ENCODE assay signal across 1 cellular context in the genomic region with DNA sequence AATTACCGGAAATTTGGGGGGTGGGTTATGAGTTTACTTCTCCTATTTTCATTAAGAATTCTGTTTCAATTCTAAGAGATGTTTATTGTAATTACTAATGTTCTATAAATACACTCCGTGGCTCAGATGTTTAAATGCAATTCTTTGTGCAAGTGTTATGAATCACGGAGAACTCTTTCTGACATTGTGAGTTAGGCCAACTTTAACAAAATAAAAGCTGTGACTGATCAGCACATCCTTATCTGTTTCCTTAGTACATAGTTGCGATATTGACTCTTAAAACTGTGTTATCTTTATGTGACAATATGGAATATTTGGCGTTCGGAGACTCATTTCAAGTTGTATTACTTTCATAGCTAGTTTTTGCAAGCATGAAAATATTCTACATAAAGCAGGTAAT.
TF ChIP-seq lines count a peak whose summit lies in the region.

No MANE protein-coding gene starts in this region.

TF ChIP-seq in H1, 55 proteins besides CTCF, POLR2A, EP300 and RAD21:
- TF ChIP-seq, protein P1, sequence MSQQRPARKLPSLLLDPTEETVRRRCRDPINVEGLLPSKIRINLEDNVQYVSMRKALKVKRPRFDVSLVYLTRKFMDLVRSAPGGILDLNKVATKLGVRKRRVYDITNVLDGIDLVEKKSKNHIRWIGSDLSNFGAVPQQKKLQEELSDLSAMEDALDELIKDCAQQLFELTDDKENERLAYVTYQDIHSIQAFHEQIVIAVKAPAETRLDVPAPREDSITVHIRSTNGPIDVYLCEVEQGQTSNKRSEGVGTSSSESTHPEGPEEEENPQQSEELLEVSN (IDR thresholded peaks at IDR 0.05): no peak
- no peak for TF ChIP-seq TBP (IDR thresholded peaks at IDR 0.05; ENCODE audit: low read depth, low read length)
- TF ChIP-seq SP1 (IDR thresholded peaks at IDR 0.05; ENCODE audit: low read depth, low read length): no peak
- no peak for TF ChIP-seq HDAC6 (IDR thresholded peaks at IDR 0.05; ENCODE audit: low read depth, low read length)
- no peak for TF ChIP-seq CBX8 (IDR thresholded peaks at IDR 0.05; ENCODE audit: borderline replicate concordance, low read depth, low read length)
- TF ChIP-seq EGR1 (IDR thresholded peaks at IDR 0.05; ENCODE audit: borderline replicate concordance, low read depth, low read length): no peak
- TF ChIP-seq SIRT6 (IDR thresholded peaks at IDR 0.05; ENCODE audit: low read length): no peak
- no peak for TF ChIP-seq ZNF274 (IDR thresholded peaks at IDR 0.05; ENCODE audit: borderline replicate concordance, extremely low read depth, low read length)
- TF ChIP-seq, protein P2, sequence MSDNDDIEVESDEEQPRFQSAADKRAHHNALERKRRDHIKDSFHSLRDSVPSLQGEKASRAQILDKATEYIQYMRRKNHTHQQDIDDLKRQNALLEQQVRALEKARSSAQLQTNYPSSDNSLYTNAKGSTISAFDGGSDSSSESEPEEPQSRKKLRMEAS (IDR thresholded peaks at IDR 0.05): no peak
- TF ChIP-seq TCF12 (IDR thresholded peaks at IDR 0.05; ENCODE audit: low read depth, low read length): no peak
- TF ChIP-seq, protein P3, sequence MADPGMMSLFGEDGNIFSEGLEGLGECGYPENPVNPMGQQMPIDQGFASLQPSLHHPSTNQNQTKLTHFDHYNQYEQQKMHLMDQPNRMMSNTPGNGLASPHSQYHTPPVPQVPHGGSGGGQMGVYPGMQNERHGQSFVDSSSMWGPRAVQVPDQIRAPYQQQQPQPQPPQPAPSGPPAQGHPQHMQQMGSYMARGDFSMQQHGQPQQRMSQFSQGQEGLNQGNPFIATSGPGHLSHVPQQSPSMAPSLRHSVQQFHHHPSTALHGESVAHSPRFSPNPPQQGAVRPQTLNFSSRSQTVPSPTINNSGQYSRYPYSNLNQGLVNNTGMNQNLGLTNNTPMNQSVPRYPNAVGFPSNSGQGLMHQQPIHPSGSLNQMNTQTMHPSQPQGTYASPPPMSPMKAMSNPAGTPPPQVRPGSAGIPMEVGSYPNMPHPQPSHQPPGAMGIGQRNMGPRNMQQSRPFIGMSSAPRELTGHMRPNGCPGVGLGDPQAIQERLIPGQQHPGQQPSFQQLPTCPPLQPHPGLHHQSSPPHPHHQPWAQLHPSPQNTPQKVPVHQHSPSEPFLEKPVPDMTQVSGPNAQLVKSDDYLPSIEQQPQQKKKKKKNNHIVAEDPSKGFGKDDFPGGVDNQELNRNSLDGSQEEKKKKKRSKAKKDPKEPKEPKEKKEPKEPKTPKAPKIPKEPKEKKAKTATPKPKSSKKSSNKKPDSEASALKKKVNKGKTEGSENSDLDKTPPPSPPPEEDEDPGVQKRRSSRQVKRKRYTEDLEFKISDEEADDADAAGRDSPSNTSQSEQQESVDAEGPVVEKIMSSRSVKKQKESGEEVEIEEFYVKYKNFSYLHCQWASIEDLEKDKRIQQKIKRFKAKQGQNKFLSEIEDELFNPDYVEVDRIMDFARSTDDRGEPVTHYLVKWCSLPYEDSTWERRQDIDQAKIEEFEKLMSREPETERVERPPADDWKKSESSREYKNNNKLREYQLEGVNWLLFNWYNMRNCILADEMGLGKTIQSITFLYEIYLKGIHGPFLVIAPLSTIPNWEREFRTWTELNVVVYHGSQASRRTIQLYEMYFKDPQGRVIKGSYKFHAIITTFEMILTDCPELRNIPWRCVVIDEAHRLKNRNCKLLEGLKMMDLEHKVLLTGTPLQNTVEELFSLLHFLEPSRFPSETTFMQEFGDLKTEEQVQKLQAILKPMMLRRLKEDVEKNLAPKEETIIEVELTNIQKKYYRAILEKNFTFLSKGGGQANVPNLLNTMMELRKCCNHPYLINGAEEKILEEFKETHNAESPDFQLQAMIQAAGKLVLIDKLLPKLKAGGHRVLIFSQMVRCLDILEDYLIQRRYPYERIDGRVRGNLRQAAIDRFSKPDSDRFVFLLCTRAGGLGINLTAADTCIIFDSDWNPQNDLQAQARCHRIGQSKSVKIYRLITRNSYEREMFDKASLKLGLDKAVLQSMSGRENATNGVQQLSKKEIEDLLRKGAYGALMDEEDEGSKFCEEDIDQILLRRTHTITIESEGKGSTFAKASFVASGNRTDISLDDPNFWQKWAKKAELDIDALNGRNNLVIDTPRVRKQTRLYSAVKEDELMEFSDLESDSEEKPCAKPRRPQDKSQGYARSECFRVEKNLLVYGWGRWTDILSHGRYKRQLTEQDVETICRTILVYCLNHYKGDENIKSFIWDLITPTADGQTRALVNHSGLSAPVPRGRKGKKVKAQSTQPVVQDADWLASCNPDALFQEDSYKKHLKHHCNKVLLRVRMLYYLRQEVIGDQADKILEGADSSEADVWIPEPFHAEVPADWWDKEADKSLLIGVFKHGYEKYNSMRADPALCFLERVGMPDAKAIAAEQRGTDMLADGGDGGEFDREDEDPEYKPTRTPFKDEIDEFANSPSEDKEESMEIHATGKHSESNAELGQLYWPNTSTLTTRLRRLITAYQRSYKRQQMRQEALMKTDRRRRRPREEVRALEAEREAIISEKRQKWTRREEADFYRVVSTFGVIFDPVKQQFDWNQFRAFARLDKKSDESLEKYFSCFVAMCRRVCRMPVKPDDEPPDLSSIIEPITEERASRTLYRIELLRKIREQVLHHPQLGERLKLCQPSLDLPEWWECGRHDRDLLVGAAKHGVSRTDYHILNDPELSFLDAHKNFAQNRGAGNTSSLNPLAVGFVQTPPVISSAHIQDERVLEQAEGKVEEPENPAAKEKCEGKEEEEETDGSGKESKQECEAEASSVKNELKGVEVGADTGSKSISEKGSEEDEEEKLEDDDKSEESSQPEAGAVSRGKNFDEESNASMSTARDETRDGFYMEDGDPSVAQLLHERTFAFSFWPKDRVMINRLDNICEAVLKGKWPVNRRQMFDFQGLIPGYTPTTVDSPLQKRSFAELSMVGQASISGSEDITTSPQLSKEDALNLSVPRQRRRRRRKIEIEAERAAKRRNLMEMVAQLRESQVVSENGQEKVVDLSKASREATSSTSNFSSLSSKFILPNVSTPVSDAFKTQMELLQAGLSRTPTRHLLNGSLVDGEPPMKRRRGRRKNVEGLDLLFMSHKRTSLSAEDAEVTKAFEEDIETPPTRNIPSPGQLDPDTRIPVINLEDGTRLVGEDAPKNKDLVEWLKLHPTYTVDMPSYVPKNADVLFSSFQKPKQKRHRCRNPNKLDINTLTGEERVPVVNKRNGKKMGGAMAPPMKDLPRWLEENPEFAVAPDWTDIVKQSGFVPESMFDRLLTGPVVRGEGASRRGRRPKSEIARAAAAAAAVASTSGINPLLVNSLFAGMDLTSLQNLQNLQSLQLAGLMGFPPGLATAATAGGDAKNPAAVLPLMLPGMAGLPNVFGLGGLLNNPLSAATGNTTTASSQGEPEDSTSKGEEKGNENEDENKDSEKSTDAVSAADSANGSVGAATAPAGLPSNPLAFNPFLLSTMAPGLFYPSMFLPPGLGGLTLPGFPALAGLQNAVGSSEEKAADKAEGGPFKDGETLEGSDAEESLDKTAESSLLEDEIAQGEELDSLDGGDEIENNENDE (IDR thresholded peaks at IDR 0.05; ENCODE audit: insufficient replicate concordance, low read length): no peak
- TF ChIP-seq, protein P4, sequence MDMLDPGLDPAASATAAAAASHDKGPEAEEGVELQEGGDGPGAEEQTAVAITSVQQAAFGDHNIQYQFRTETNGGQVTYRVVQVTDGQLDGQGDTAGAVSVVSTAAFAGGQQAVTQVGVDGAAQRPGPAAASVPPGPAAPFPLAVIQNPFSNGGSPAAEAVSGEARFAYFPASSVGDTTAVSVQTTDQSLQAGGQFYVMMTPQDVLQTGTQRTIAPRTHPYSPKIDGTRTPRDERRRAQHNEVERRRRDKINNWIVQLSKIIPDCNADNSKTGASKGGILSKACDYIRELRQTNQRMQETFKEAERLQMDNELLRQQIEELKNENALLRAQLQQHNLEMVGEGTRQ (IDR thresholded peaks at IDR 0.05; ENCODE audit: low read length): no peak
- no peak for TF ChIP-seq POLR2AphosphoS5 (IDR thresholded peaks at IDR 0.05; ENCODE audit: low read depth, low read length)
- TF ChIP-seq, protein P5, sequence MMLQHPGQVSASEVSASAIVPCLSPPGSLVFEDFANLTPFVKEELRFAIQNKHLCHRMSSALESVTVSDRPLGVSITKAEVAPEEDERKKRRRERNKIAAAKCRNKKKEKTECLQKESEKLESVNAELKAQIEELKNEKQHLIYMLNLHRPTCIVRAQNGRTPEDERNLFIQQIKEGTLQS (IDR thresholded peaks at IDR 0.05; ENCODE audit: insufficient read depth, low read depth, low read length): no peak
- TF ChIP-seq KDM5A (IDR thresholded peaks at IDR 0.05; ENCODE audit: low read length): no peak
- TF ChIP-seq BCL11A (IDR thresholded peaks at IDR 0.05; ENCODE audit: low read depth in 2 of 2, low read length in 2 of 2): no peak
- no peak for TF ChIP-seq BACH1 (IDR thresholded peaks at IDR 0.05; ENCODE audit: low read length)
- TF ChIP-seq KDM1A (IDR thresholded peaks at IDR 0.05; ENCODE audit: borderline replicate concordance, low read length): no peak
- no peak for TF ChIP-seq TAF7 (optimal IDR thresholded peaks at IDR 0.05; ENCODE audit: borderline replicate concordance, low read depth, low read length)
